ENCODE assay signal across 1 cellular context in genomic region chr3:186108941-186109865, GRCh38.
TF ChIP-seq lines count a peak whose summit lies in the region.

TSS of gene ETV5 (minus strand) at chr3:186109089. CDS start at chr3:186105868, 3,221 bp downstream.

TF ChIP-seq in HepG2, 621 proteins besides CTCF, POLR2A, EP300 and RAD21 (continued from another document and continues in another):
- no peak for TF ChIP-seq HIC2 (CRISPR knock-in tag; IDR thresholded peaks at IDR 0.05; ENCODE audit: low read depth)
- TF ChIP-seq ZNF343 (CRISPR knock-in tag; IDR thresholded peaks at IDR 0.05) = 0 out of 2 replicates have a peak, but pooled peaks have one; percentile 58
- peak; percentile 8; the same call in 1 of the 2 replicates for TF ChIP-seq SP5 (CRISPR knock-in tag; IDR thresholded peaks at IDR 0.05; ENCODE audit: borderline replicate concordance, low read depth)
- TF ChIP-seq, protein P1, sequence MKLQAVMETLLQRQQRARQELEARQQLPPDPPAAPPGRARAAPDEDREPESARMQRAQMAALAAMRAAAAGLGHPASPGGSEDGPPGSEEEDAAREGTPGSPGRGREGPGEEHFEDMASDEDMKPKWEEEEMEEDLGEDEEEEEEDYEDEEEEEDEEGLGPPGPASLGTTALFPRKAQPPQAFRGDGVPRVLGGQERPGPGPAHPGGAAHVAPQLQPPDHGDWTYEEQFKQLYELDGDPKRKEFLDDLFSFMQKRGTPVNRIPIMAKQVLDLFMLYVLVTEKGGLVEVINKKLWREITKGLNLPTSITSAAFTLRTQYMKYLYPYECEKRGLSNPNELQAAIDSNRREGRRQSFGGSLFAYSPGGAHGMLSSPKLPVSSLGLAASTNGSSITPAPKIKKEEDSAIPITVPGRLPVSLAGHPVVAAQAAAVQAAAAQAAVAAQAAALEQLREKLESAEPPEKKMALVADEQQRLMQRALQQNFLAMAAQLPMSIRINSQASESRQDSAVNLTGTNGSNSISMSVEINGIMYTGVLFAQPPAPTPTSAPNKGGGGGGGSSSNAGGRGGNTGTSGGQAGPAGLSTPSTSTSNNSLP (IDR thresholded peaks at IDR 0.05; ENCODE audit: low read depth, low read length) = peak; percentile 63
- TF ChIP-seq ZBTB43 (CRISPR knock-in tag; conservative IDR thresholded peaks at IDR 0.05) = no peak; the same call in 1 of the 2 replicates
- TF ChIP-seq JUND (CRISPR knock-in tag; IDR thresholded peaks at IDR 0.05) = no peak
- peak; percentile 81 for TF ChIP-seq FOXA1 (IDR thresholded peaks at IDR 0.05)
- peak; percentile 98 for TF ChIP-seq FOXA1 (CRISPR knock-in tag; IDR thresholded peaks at IDR 0.05)
- TF ChIP-seq SIN3B (IDR thresholded peaks at IDR 0.05; ENCODE audit: low read length) = no peak
- TF ChIP-seq, protein P2, sequence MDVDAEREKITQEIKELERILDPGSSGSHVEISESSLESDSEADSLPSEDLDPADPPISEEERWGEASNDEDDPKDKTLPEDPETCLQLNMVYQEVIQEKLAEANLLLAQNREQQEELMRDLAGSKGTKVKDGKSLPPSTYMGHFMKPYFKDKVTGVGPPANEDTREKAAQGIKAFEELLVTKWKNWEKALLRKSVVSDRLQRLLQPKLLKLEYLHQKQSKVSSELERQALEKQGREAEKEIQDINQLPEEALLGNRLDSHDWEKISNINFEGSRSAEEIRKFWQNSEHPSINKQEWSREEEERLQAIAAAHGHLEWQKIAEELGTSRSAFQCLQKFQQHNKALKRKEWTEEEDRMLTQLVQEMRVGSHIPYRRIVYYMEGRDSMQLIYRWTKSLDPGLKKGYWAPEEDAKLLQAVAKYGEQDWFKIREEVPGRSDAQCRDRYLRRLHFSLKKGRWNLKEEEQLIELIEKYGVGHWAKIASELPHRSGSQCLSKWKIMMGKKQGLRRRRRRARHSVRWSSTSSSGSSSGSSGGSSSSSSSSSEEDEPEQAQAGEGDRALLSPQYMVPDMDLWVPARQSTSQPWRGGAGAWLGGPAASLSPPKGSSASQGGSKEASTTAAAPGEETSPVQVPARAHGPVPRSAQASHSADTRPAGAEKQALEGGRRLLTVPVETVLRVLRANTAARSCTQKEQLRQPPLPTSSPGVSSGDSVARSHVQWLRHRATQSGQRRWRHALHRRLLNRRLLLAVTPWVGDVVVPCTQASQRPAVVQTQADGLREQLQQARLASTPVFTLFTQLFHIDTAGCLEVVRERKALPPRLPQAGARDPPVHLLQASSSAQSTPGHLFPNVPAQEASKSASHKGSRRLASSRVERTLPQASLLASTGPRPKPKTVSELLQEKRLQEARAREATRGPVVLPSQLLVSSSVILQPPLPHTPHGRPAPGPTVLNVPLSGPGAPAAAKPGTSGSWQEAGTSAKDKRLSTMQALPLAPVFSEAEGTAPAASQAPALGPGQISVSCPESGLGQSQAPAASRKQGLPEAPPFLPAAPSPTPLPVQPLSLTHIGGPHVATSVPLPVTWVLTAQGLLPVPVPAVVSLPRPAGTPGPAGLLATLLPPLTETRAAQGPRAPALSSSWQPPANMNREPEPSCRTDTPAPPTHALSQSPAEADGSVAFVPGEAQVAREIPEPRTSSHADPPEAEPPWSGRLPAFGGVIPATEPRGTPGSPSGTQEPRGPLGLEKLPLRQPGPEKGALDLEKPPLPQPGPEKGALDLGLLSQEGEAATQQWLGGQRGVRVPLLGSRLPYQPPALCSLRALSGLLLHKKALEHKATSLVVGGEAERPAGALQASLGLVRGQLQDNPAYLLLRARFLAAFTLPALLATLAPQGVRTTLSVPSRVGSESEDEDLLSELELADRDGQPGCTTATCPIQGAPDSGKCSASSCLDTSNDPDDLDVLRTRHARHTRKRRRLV (CRISPR knock-in tag; IDR thresholded peaks at IDR 0.05) = peak; percentile 70; the same call in 1 of the 2 replicates
- TF ChIP-seq, protein P3, sequence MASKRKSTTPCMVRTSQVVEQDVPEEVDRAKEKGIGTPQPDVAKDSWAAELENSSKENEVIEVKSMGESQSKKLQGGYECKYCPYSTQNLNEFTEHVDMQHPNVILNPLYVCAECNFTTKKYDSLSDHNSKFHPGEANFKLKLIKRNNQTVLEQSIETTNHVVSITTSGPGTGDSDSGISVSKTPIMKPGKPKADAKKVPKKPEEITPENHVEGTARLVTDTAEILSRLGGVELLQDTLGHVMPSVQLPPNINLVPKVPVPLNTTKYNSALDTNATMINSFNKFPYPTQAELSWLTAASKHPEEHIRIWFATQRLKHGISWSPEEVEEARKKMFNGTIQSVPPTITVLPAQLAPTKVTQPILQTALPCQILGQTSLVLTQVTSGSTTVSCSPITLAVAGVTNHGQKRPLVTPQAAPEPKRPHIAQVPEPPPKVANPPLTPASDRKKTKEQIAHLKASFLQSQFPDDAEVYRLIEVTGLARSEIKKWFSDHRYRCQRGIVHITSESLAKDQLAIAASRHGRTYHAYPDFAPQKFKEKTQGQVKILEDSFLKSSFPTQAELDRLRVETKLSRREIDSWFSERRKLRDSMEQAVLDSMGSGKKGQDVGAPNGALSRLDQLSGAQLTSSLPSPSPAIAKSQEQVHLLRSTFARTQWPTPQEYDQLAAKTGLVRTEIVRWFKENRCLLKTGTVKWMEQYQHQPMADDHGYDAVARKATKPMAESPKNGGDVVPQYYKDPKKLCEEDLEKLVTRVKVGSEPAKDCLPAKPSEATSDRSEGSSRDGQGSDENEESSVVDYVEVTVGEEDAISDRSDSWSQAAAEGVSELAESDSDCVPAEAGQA (IDR thresholded peaks at IDR 0.05; ENCODE audit: low read depth) = no peak
- TF ChIP-seq, protein P3 (CRISPR knock-in tag; IDR thresholded peaks at IDR 0.05; ENCODE audit: borderline replicate concordance) = peak; percentile 68; the same call in 1 of the 2 replicates
- peak; percentile 49; the same call in 1 of the 2 replicates for TF ChIP-seq ZNF275 (CRISPR knock-in tag; IDR thresholded peaks at IDR 0.05; ENCODE audit: borderline replicate concordance)
- TF ChIP-seq ZNF317 (CRISPR knock-in tag; IDR thresholded peaks at IDR 0.05) = 0 out of 2 replicates have a peak, but pooled peaks have one; percentile 49
- peak; percentile 87 for TF ChIP-seq ARID4A (CRISPR knock-in tag; IDR thresholded peaks at IDR 0.05; ENCODE audit: borderline replicate concordance)
- TF ChIP-seq ZFP36L1 (CRISPR knock-in tag; IDR thresholded peaks at IDR 0.05) = peak; percentile 12; the same call in 1 of the 2 replicates
- peak; percentile 40; the same call in 1 of the 2 replicates for TF ChIP-seq CBFB (CRISPR knock-in tag; IDR thresholded peaks at IDR 0.05)
- TF ChIP-seq GZF1 (CRISPR knock-in tag; IDR thresholded peaks at IDR 0.05) = no peak
- 0 out of 2 replicates have a peak, but pooled peaks have one; percentile 24 for TF ChIP-seq BRF2 (CRISPR knock-in tag; IDR thresholded peaks at IDR 0.05)
- peak; percentile 71; the same call in 1 of the 2 replicates for TF ChIP-seq AHR (CRISPR knock-in tag; IDR thresholded peaks at IDR 0.05)
- TF ChIP-seq, protein P4, sequence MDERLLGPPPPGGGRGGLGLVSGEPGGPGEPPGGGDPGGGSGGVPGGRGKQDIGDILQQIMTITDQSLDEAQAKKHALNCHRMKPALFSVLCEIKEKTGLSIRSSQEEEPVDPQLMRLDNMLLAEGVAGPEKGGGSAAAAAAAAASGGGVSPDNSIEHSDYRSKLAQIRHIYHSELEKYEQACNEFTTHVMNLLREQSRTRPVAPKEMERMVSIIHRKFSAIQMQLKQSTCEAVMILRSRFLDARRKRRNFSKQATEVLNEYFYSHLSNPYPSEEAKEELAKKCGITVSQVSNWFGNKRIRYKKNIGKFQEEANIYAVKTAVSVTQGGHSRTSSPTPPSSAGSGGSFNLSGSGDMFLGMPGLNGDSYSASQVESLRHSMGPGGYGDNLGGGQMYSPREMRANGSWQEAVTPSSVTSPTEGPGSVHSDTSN (CRISPR knock-in tag; IDR thresholded peaks at IDR 0.05) = peak; percentile 94
- 0 out of 2 replicates have a peak, but pooled peaks have one; percentile 20 for TF ChIP-seq ZBTB38 (CRISPR knock-in tag; IDR thresholded peaks at IDR 0.05)
- TF ChIP-seq MXD1 (CRISPR knock-in tag; IDR thresholded peaks at IDR 0.05) = peak; percentile 62
- peak; percentile 52; the same call in 1 of the 2 replicates for TF ChIP-seq ZNF709 (CRISPR knock-in tag; IDR thresholded peaks at IDR 0.05)
- peak; percentile 63; the same call in 1 of the 2 replicates for TF ChIP-seq ZNF607 (CRISPR knock-in tag; IDR thresholded peaks at IDR 0.05; ENCODE audit: borderline replicate concordance)
- 0 out of 2 replicates have a peak, but pooled peaks have one; percentile 54 for TF ChIP-seq ZNF569 (CRISPR knock-in tag; IDR thresholded peaks at IDR 0.05; ENCODE audit: borderline replicate concordance)
- TF ChIP-seq SOX6 (IDR thresholded peaks at IDR 0.05) = no peak
- TF ChIP-seq SOX6 (CRISPR knock-in tag; IDR thresholded peaks at IDR 0.05) = peak; percentile 6; the same call in 1 of the 2 replicates
